ENCODE assay signal across 8 cellular contexts in genomic region chr16:71895679-71896385, GRCh38. TPM values are rescaled to one million over a fixed set of nuclear protein-coding genes. Genes with fewer than 3 reads are reported as not detected.
DNase-seq lines count a peak whose midpoint lies in the region; ATAC-seq and TF ChIP-seq lines count a peak whose summit lies in the region.

No MANE protein-coding gene starts in this region.

- H3K27me3 ChIP-seq in MM.1S (replicated peaks; ENCODE audit: insufficient read depth, low read length) (no peaks in the 10 kb centered on the region), prostate gland (replicated peaks; ENCODE audit: insufficient read depth) (no peaks in the 10 kb centered on the region)

- H3K4me3 ChIP-seq in HEK293 (ENCODE audit: low read depth, low read length): peak overlapping the region; percentile 55
- peak overlapping the region; percentile 94 for H3K4me3 ChIP-seq in MM.1S (ENCODE audit: low read length)
- H3K4me3 ChIP-seq in prostate gland: peak overlapping the region; percentile 70 to 98

- peak; percentile 9 for TF ChIP-seq POLR2A in prostate gland (IDR thresholded peaks at IDR 0.05)

- peaks cover 7% of the 10 kb centered on the region for H3K36me3 Mint-ChIP-seq in activated naive CD8-positive, alpha-beta T cell treated with anti-CD3 and anti-CD28 coated beads, Interleukin-2, amount 50 U/mL, for 24 hours (ENCODE audit: low read depth)

- H3K36me3 ChIP-seq in HEK293 (ENCODE audit: control insufficient read depth in 2 of 2, insufficient read depth in 1 of 2, low read length in 2 of 2) (peaks cover 5 to 7% of the 10 kb centered on the region in 2 experiments; a peak in 2 of 3 replicates), MM.1S (replicated peaks; ENCODE audit: insufficient read depth, low read length) (no peaks in the 10 kb centered on the region), prostate gland (no peaks in the 10 kb centered on the region)

- no peaks in the 10 kb centered on the region for H3K27me3 Mint-ChIP-seq in activated naive CD8-positive, alpha-beta T cell treated with anti-CD3 and anti-CD28 coated beads, Interleukin-2, amount 50 U/mL, for 24 hours

- DNase-seq in NCI-H524 (lab: John Stamatoyannopoulos, UW): peak; percentile 20 to 29
- DNase-seq in NCI-H524 treated with DMSO at 0.1 percent for 48 hours (lab: John Stamatoyannopoulos, UW): no peak
- peak; percentile 27 for DNase-seq in MM.1S
- DNase-seq in activated naive CD8-positive, alpha-beta T cell treated with anti-CD3 and anti-CD28 coated beads, Interleukin-2, amount 50 U/mL, for 24 hours: no peak
- DNase-seq in left ventricle myocardium superior: peak; percentile 54
- DNase-seq in prostate gland (ENCODE audit: low spot score): peak; percentile 15
- no peak for DNase-seq in superior temporal gyrus (ENCODE audit: extremely low spot score)

- peak overlapping the region; percentile 91 for H3K9ac ChIP-seq in MM.1S (ENCODE audit: low read length)

- H3K4me3 Mint-ChIP-seq in activated naive CD8-positive, alpha-beta T cell treated with anti-CD3 and anti-CD28 coated beads, Interleukin-2, amount 50 U/mL, for 24 hours: peak overlapping the region; percentile 96

- peaks cover 45% of the 10 kb centered on the region for H3K4me1 Mint-ChIP-seq in activated naive CD8-positive, alpha-beta T cell treated with anti-CD3 and anti-CD28 coated beads, Interleukin-2, amount 50 U/mL, for 24 hours

- H3K9me3 ChIP-seq in HEK293 (ENCODE audit: control insufficient read depth, insufficient read depth, low read depth, low read length): no peaks in the 10 kb centered on the region
- H3K9me3 ChIP-seq in MM.1S (replicated peaks; ENCODE audit: insufficient read depth, low read length): no peaks in the 10 kb centered on the region
- no peaks in the 10 kb centered on the region for H3K9me3 ChIP-seq in prostate gland

- peak overlapping the region; percentile 82 for H2AFZ ChIP-seq in MM.1S (ENCODE audit: low read length)

- peaks cover 55% of the 10 kb centered on the region for H3K79me2 ChIP-seq in MM.1S (ENCODE audit: low read length)

- TF ChIP-seq CTCF in HEK293 (tag by site-specific recombination; IDR thresholded peaks at IDR 0.05) (no peak), MM.1S (IDR thresholded peaks at IDR 0.05; ENCODE audit: low read length) (no peak), prostate gland (IDR thresholded peaks at IDR 0.05) (no peak)

- H3K4me2 ChIP-seq in MM.1S (ENCODE audit: low read depth, low read length): peak overlapping the region; percentile 60

- peak; percentile 17 for ATAC-seq in activated naive CD8-positive, alpha-beta T cell treated with anti-CD3 and anti-CD28 coated beads, Interleukin-2, amount 50 U/mL, for 24 hours
- ATAC-seq in left ventricle myocardium superior: peak; percentile 50

- H3F3A ChIP-seq in MM.1S (ENCODE audit: insufficient read depth, low read length): peaks cover 23% of the 10 kb centered on the region

- intact Hi-C loops in left ventricle myocardium superior (cut with micrococcal nuclease) (no loop called here), prostate gland (cut with DNase I) (loop anchor here (5.0 kb wide), 1 partner anchor 89 kb away; the partner anchor contains the start of gene AP1G1)

- 1% methylated on average over 37 of the region's 44 CpGs for WGBS in prostate gland

- peak overlapping the region; percentile 94 for H3K27ac Mint-ChIP-seq in activated naive CD8-positive, alpha-beta T cell treated with anti-CD3 and anti-CD28 coated beads, Interleukin-2, amount 50 U/mL, for 24 hours

- H3K9me3 Mint-ChIP-seq in activated naive CD8-positive, alpha-beta T cell treated with anti-CD3 and anti-CD28 coated beads, Interleukin-2, amount 50 U/mL, for 24 hours: no peaks in the 10 kb centered on the region

- H3K4me1 ChIP-seq in HEK293 (ENCODE audit: control insufficient read depth, insufficient read depth, low read length) (peaks cover 6% of the 10 kb centered on the region; the same call in 1 of the 2 replicates), MM.1S (ENCODE audit: low read length) (0 out of 2 replicates have a peak, but pooled peaks cover 3% of the 10 kb centered on the region), prostate gland (replicated peaks) (peaks cover 2% of the 10 kb centered on the region)

- peaks cover 20% of the 10 kb centered on the region for H4K20me1 ChIP-seq in MM.1S (ENCODE audit: insufficient read depth, low read length)

- H3K27ac ChIP-seq in HEK293 (ENCODE audit: extremely low read depth, low read depth, low read length) (peak overlapping the region; percentile 83), MM.1S (ENCODE audit: low read length) (peak overlapping the region; percentile 80), prostate gland (peak overlapping the region; percentile 97)

- POLR2A ChIA-PET in HEK293 (lab: Yijun Ruan, JAX): interaction anchor here (1.0 to 6.0 kb wide), 5 partner anchors 9 to 87 kb away, joined by 4 to 51 read pairs (median 5); partner anchors contain the start of genes AP1G1 and ZNF821

- CTCF ChIA-PET in HEK293 (lab: Yijun Ruan, JAX): interaction anchor here (0.6 kb wide), 1 partner anchor 31 kb away, joined by 3 read pairs; no protein-coding TSS in a partner anchor

- H3K9me2 ChIP-seq in MM.1S (replicated peaks; ENCODE audit: insufficient read depth, low read length): no peaks in the 10 kb centered on the region

TF ChIP-seq in HEK293, 187 proteins besides CTCF, POLR2A, EP300 and RAD21:
- TF ChIP-seq ZBTB20 (tag by site-specific recombination; IDR thresholded peaks at IDR 0.05) (peak; percentile 60), ZNF426 (tag by site-specific recombination; IDR thresholded peaks at IDR 0.05) (no peak), ZNF2 (tag by site-specific recombination; IDR thresholded peaks at IDR 0.05) (0 out of 2 replicates have a peak, but pooled peaks have one; percentile 2), OVOL3 (tag by site-specific recombination; IDR thresholded peaks at IDR 0.05) (0 out of 2 replicates have a peak, but pooled peaks have one; percentile 2), ZNF501 (tag by site-specific recombination; IDR thresholded peaks at IDR 0.05) (peak; percentile 52; the same call in 1 of the 2 replicates), SP2 (tag by site-specific recombination; IDR thresholded peaks at IDR 0.05) (no peak)

RNA-seq across cellular contexts. Expression of gene IST1, which starts 0.5 kb away (rescaled TPM):
- total RNA-seq in left ventricle myocardium superior (110 TPM), prostate gland (100 to 1,000 TPM; 193 to 249 TPM)

RNA-seq across cellular contexts. Expression of gene ZNF821, which starts 11.8 kb away (rescaled TPM):
- 3.2 TPM for total RNA-seq in left ventricle myocardium superior
- 10 to 100 TPM; 20.0 to 26.6 TPM for total RNA-seq in prostate gland

RNA-seq across cellular contexts. Expression of gene ATXN1L, which starts 50.1 kb away (rescaled TPM):
- total RNA-seq in left ventricle myocardium superior: 14.4 TPM
- total RNA-seq in prostate gland: 10 to 100 TPM; 17.7 to 35.8 TPM

Comparison
In these comparisons a context has a peak if more than half of its experiments do, and no peak if none do; other contexts are left out.
1. DNase-seq: peak in NCI-H524 (2 of 2), MM.1S (single experiment), left ventricle myocardium superior (single experiment) and prostate gland (single experiment); none in NCI-H524 treated with DMSO at 0.1 percent for 48 hours (single experiment), activated naive CD8-positive, alpha-beta T cell treated with anti-CD3 and anti-CD28 coated beads, Interleukin-2, amount 50 U/mL, for 24 hours (single experiment) and superior temporal gyrus (single experiment).
2. Peak in every context shown above with its lines, with median percentiles within 50 percentile points of each other: H3K27ac ChIP-seq and H3K4me3 ChIP-seq.